ENCODE assay signal across 27 cellular contexts in the genomic region with DNA sequence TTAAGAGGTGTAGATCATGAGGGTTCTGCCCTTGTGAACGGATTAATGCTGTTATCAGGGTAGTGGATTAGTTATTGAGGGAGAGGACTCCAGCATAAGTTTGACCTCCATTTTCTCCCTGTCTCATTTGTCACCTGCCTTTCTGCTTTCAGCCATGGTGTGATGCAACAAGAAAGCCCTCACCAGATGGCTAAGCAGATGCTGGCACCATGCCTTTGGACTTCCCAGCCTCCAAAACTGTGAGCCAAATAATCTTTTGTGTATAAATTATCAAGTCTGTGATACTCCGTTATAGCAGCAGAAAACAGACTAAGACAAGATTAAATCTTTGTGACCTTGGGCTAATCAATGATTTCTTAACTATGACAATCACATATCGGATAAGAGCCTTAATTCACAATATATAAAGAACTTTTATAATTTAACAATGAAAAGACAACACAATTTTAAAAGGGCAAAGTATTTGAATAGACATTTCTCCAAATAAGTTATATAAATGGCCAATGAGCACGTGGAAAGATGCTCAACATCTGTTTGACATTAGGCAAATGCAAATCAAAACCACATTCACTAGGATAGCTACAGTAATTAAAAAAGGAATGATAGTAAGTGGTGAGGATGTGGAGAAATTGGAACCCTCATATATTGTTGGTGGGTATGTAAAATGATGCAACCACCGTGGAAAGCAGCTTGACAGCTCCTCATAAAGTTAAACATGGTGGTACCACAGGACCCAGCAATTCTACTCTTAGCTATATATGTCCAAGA. TPM values are rescaled to one million over a fixed set of nuclear protein-coding genes. Genes with fewer than 3 reads are reported as not detected.
DNase-seq lines count a peak whose midpoint lies in the region; ATAC-seq and TF ChIP-seq lines count a peak whose summit lies in the region.
"Had no signal": no experiment of that assay in that cellular context is flagged by ENCODE, and none has a peak within 500 bp of the region (broad histone marks: within the 10 kb centered on the region; RNA-seq: fewer than 3 reads in every experiment).

No MANE protein-coding gene starts in this region.

- peaks cover 48% of the 10 kb centered on the region for H3K4me1 Mint-ChIP-seq in MCF 10A (ENCODE audit: insufficient read depth, unreplicated experiment)

- no peaks in the 10 kb centered on the region for H3K27me3 Mint-ChIP-seq in MCF 10A (ENCODE audit: insufficient read depth, unreplicated experiment)
- H3K27me3 Mint-ChIP-seq: B cell had no signal

- H3K36me3 ChIP-seq in breast epithelium = no peaks in the 10 kb centered on the region
- no peaks in the 10 kb centered on the region for H3K36me3 ChIP-seq in GM23248 (ENCODE audit: low read depth)
- H3K36me3 ChIP-seq in adipocyte (ENCODE audit: control insufficient read depth, insufficient read depth, low read length, severe bottlenecking) = no peaks in the 10 kb centered on the region
- no peaks in the 10 kb centered on the region for H3K36me3 ChIP-seq in sigmoid colon
- H3K36me3 ChIP-seq: esophagus muscularis mucosa, SJSA1, tibial artery had no signal

- no peaks in the 10 kb centered on the region for H3K9me2 ChIP-seq in GM23248 (ENCODE audit: insufficient read depth)

- H3K36me3 Mint-ChIP-seq in MCF 10A (ENCODE audit: insufficient read depth, unreplicated experiment) = no peaks in the 10 kb centered on the region
- H3K36me3 Mint-ChIP-seq: activated naive CD4-positive, alpha-beta T cell treated with anti-CD3 and anti-CD28 coated beads, Interleukin-2, amount 10 ng/mL, durations not matched to agents 7 days and 5 days; naive thymus-derived CD8-positive, alpha-beta T cell had no signal

- H3K27me3 ChIP-seq in breast epithelium = no peaks in the 10 kb centered on the region
- H3K27me3 ChIP-seq in GM23248 (replicated peaks; ENCODE audit: insufficient read depth) = peaks cover 23% of the 10 kb centered on the region
- no peaks in the 10 kb centered on the region for H3K27me3 ChIP-seq in adipocyte (replicated peaks; ENCODE audit: control insufficient read depth, insufficient read depth, low read length)
- no peaks in the 10 kb centered on the region for H3K27me3 ChIP-seq in sigmoid colon
- H3K27me3 ChIP-seq: esophagus muscularis mucosa, SJSA1, tibial artery had no signal

- intact Hi-C loops in MCF 10A (cut with micrococcal nuclease) (loop anchor here (5.0 kb wide), 1 partner anchor 47 kb away; the partner anchor contains the start of gene IFNGR1), breast epithelium (cut with DNase I; ENCODE audit: low total_unique reads) (no loop called here), sigmoid colon (cut with DNase I) (loop anchor here (10.0 kb wide), 1 partner anchor 150 kb away; no protein-coding TSS in a partner anchor)

- H3K4me1 ChIP-seq in breast epithelium = peaks cover 0 to 3% of the 10 kb centered on the region in 2 donors
- H3K4me1 ChIP-seq in GM23248 (ENCODE audit: insufficient read depth) = 0 out of 2 replicates have a peak, but pooled peaks cover 7% of the 10 kb centered on the region
- H3K4me1 ChIP-seq in adipocyte (ENCODE audit: control insufficient read depth, insufficient read depth, low read length) = peaks cover 33% of the 10 kb centered on the region
- H3K4me1 ChIP-seq in sigmoid colon = peaks cover 0 to 16% (median 7%) of the 10 kb centered on the region in 4 donors

- POLR2A ChIA-PET in MCF 10A (lab: Yijun Ruan, JAX) = interaction anchor here (0.6 to 1.8 kb wide), 4 partner anchors 14 to 48 kb away, joined by 4 to 9 read pairs (median 4); no protein-coding TSS in a partner anchor

- H3K27ac ChIP-seq in breast epithelium (no peak overlapping the region), GM23248 (no peak overlapping the region), sigmoid colon (no peak overlapping the region)
- H3K27ac ChIP-seq: esophagus muscularis mucosa, SJSA1, tibial artery had no signal

- in situ Hi-C loops in GM23248 (cut with MboI) = loop anchor here (25.0 kb wide), 1 partner anchor 373 kb away; no protein-coding TSS in a partner anchor
- in situ Hi-C loops in KBM-7 (cut with MboI; ENCODE audit: low pct_unique_long_range_greater_than_20kb, low sequenced_read_pairs) = no loop called here

- WGBS in GM23248 (ENCODE audit: low coverage in 1 of 2, low lambda C conversion rate in 2 of 2, missing lambda C conversion rate in 2 of 2), 2 experiments = 18 to 20% methylated on average over 5 of the region's 5 CpGs
- WGBS in sigmoid colon, 2 donors = 67 to 82% methylated on average over 5 of the region's 5 CpGs

- ATAC-seq in GM19463 (IDR thresholded peaks at IDR 0.05; ENCODE audit: unreplicated experiment) = no peak
- ATAC-seq: activated CD4-positive, CD25-positive, alpha-beta regulatory T cell treated with anti-CD3 and anti-CD28 coated beads, Interleukin-2, amount 50 U/mL, for 24 hours; naive thymus-derived CD8-positive, alpha-beta T cell had no signal

- no peak for TF ChIP-seq EP300 in sigmoid colon (IDR thresholded peaks at IDR 0.05)

- BruUV-seq in MCF 10A (replicated peaks; lab: Mats Ljungman, UMichigan) = no TSS peak

- no peak overlapping the region for H3K27ac Mint-ChIP-seq in MCF 10A (ENCODE audit: low read depth, unreplicated experiment)
- H3K27ac Mint-ChIP-seq: activated naive CD4-positive, alpha-beta T cell treated with anti-CD3 and anti-CD28 coated beads, Interleukin-2, amount 10 ng/mL, durations not matched to agents 7 days and 5 days; activated T-helper 1 cell treated with anti-CD3 and anti-CD28 coated beads, Interleukin-12 subunit alpha, Interleukin-12 subunit beta, Interleukin-2, Interleukin-4 antibody, amounts not matched to agents 30 ng/mL and 10 ng/mL and 1 ng/mL, durations not matched to agents 14 hours and 24 hours and 36 hours; B cell; naive thymus-derived CD8-positive, alpha-beta T cell had no signal

- H3K9me3 Mint-ChIP-seq in MCF 10A (ENCODE audit: unreplicated experiment) = peaks cover 5% of the 10 kb centered on the region
- H3K9me3 Mint-ChIP-seq: activated naive CD4-positive, alpha-beta T cell treated with anti-CD3 and anti-CD28 coated beads, Interleukin-2, amount 10 ng/mL, durations not matched to agents 7 days and 5 days; activated T-helper 1 cell treated with anti-CD3 and anti-CD28 coated beads, Interleukin-12 subunit alpha, Interleukin-12 subunit beta, Interleukin-2, Interleukin-4 antibody, amounts not matched to agents 30 ng/mL and 10 ng/mL and 1 ng/mL, durations not matched to agents 14 hours and 24 hours and 36 hours; naive thymus-derived CD8-positive, alpha-beta T cell had no signal

- no peak overlapping the region for H3K4me3 Mint-ChIP-seq in MCF 10A (ENCODE audit: unreplicated experiment)
- H3K4me3 Mint-ChIP-seq: activated naive CD4-positive, alpha-beta T cell treated with anti-CD3 and anti-CD28 coated beads, Interleukin-2, amount 10 ng/mL, durations not matched to agents 7 days and 5 days; activated T-helper 1 cell treated with anti-CD3 and anti-CD28 coated beads, Interleukin-12 subunit alpha, Interleukin-12 subunit beta, Interleukin-2, Interleukin-4 antibody, amounts not matched to agents 30 ng/mL and 10 ng/mL and 1 ng/mL, durations not matched to agents 14 hours and 24 hours and 36 hours; B cell; naive thymus-derived CD8-positive, alpha-beta T cell had no signal

- TF ChIP-seq CTCF in MCF 10A (IDR thresholded peaks at IDR 0.05; ENCODE audit: unreplicated experiment) = no peak
- no peak for TF ChIP-seq CTCF in breast epithelium (IDR thresholded peaks at IDR 0.05)
- TF ChIP-seq CTCF in sigmoid colon (IDR thresholded peaks at IDR 0.05) = no peak

- CTCF ChIA-PET in MCF 10A (lab: Yijun Ruan, JAX) = no interaction called here

- no peak overlapping the region for H3K4me2 ChIP-seq in GM23248 (ENCODE audit: unreplicated experiment)

- no peaks in the 10 kb centered on the region for H3K9me3 ChIP-seq in breast epithelium
- H3K9me3 ChIP-seq in GM23248 (ENCODE audit: low read depth) = no peaks in the 10 kb centered on the region
- no peaks in the 10 kb centered on the region for H3K9me3 ChIP-seq in adipocyte (ENCODE audit: control insufficient read depth, low read length)
- H3K9me3 ChIP-seq in sigmoid colon = no peaks in the 10 kb centered on the region
- H3K9me3 ChIP-seq: esophagus muscularis mucosa, SJSA1, tibial artery had no signal

- H2AFZ ChIP-seq in GM23248 = no peak overlapping the region

- H3K9ac ChIP-seq in GM23248 = no peak overlapping the region
- no peak overlapping the region for H3K9ac ChIP-seq in adipocyte (ENCODE audit: low read length)

- H4K20me1 ChIP-seq in GM23248 (ENCODE audit: insufficient read depth) = no peaks in the 10 kb centered on the region

- peaks cover 3% of the 10 kb centered on the region; the same call in 1 of the 2 replicates for H3F3A ChIP-seq in GM23248 (ENCODE audit: insufficient read depth)

- H3K79me2 ChIP-seq in GM23248 (ENCODE audit: insufficient read depth) = no peaks in the 10 kb centered on the region

- TF ChIP-seq POLR2A in breast epithelium (IDR thresholded peaks at IDR 0.05) (no peak), sigmoid colon (IDR thresholded peaks at IDR 0.05) (no peak)

- H3K4me3 ChIP-seq in breast epithelium (no peak overlapping the region), GM23248 (no peak overlapping the region), adipocyte (ENCODE audit: low read length) (no peak overlapping the region), sigmoid colon (no peak overlapping the region)
- H3K4me3 ChIP-seq: esophagus muscularis mucosa, SJSA1, tibial artery had no signal

- DNase-seq in MCF 10A (ENCODE audit: unreplicated experiment) = peak; percentile 32
- no peak for DNase-seq in breast epithelium (ENCODE audit: low spot score in 2 of 2)
- DNase-seq in GM23248 = peak; percentile 10
- DNase-seq in adipocyte (ENCODE audit: low read depth) = peak; percentile 24
- DNase-seq in sigmoid colon = peak; percentile 70
- DNase-seq in KBM-7 = no peak
- no peak for DNase-seq in effector CD4-positive, alpha-beta T cell
- DNase-seq: activated CD4-positive, alpha-beta T cell treated with anti-CD3 and anti-CD28 coated beads, Interleukin-2, amount 50 U/mL, for 48 hours; activated naive CD4-positive, alpha-beta T cell treated with anti-CD3 and anti-CD28 coated beads, Interleukin-2, amount 10 ng/mL, durations not matched to agents 7 days and 5 days; caudate nucleus; cortex of kidney; DMS79; HCEC 1CT; naive thymus-derived CD8-positive, alpha-beta T cell; NCI-H1436 treated with DMSO at 0.1 percent for 48 hours; NCI-H510A treated with DMSO at 0.1 percent for 48 hours; occipital lobe; small intestine; stimulated activated CD4-positive, alpha-beta T cell treated with anti-CD3 and anti-CD28 coated beads, Interleukin-1b, Interleukin-23, amount 100 ng/mL, for 48 hours; T-helper 1 cell; tibial artery had no signal

RNA-seq across cellular contexts. Expression of gene IFNGR1, which starts 45.3 kb away (rescaled TPM):
- total RNA-seq in MCF 10A (2022) = 57.9 and 58.4 TPM in 2 replicates
- 100 to 1,000 TPM; 126 to 207 (median 144) TPM for total RNA-seq in breast epithelium
- total RNA-seq in GM23248 (2014; rRNA removed; shearing (Covaris generic)) = 57.0 and 58.8 TPM in 2 replicates
- polyA plus RNA-seq in GM23248 (2016; fragmentation: Nextera tagmentation; extraction: Ambion mirVana) = 61.6 and 65.3 TPM in 2 replicates
- 10 to 100 TPM; 47.4 to 67.1 (median 62.3) TPM for total RNA-seq in sigmoid colon
- polyA plus RNA-seq in sigmoid colon = 100 to 1,000 TPM in 1 of 3 donors, 10 to 100 TPM in 2; 32.4 to 116 (median 52.7) TPM

Comparison
In these comparisons a context has a peak if more than half of its experiments do, and no peak if none do; other contexts are left out.
1. DNase-seq: peak in MCF 10A (single experiment), GM23248 (single experiment), adipocyte (single experiment) and sigmoid colon (single experiment); none in breast epithelium (0 of 2), KBM-7 (single experiment) and effector CD4-positive, alpha-beta T cell (single experiment).